ENCODE assay signal across 1 cellular context in the genomic region with DNA sequence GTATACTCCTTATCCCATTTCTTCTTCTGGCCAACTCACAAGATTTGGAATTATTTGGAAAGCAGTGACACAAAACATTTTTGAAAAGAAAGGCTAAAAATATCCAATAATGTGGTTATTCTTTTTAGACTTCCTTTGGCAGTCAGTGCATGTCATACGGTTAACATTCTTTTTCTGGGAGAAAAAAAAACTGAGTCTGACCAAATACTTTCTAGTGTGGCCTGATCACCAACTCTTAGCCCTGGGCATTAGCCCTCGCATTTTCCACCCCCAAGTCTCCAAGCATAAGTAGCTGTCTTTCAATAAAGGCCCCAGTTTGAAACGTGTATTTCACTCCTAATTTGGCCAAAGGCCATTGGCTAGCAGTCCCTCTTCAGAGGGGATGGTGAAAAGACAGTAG.
TF ChIP-seq lines count a peak whose summit lies in the region.

No MANE protein-coding gene starts in this region.

TF ChIP-seq in GM12878, 131 proteins besides CTCF, POLR2A, EP300 and RAD21 (continued from another document):
- TF ChIP-seq, protein P1, sequence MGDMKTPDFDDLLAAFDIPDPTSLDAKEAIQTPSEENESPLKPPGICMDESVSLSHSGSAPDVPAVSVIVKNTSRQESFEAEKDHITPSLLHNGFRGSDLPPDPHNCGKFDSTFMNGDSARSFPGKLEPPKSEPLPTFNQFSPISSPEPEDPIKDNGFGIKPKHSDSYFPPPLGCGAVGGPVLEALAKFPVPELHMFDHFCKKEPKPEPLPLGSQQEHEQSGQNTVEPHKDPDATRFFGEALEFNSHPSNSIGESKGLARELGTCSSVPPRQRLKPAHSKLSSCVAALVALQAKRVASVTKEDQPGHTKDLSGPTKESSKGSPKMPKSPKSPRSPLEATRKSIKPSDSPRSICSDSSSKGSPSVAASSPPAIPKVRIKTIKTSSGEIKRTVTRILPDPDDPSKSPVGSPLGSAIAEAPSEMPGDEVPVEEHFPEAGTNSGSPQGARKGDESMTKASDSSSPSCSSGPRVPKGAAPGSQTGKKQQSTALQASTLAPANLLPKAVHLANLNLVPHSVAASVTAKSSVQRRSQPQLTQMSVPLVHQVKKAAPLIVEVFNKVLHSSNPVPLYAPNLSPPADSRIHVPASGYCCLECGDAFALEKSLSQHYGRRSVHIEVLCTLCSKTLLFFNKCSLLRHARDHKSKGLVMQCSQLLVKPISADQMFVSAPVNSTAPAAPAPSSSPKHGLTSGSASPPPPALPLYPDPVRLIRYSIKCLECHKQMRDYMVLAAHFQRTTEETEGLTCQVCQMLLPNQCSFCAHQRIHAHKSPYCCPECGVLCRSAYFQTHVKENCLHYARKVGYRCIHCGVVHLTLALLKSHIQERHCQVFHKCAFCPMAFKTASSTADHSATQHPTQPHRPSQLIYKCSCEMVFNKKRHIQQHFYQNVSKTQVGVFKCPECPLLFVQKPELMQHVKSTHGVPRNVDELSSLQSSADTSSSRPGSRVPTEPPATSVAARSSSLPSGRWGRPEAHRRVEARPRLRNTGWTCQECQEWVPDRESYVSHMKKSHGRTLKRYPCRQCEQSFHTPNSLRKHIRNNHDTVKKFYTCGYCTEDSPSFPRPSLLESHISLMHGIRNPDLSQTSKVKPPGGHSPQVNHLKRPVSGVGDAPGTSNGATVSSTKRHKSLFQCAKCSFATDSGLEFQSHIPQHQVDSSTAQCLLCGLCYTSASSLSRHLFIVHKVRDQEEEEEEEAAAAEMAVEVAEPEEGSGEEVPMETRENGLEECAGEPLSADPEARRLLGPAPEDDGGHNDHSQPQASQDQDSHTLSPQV (IDR thresholded peaks at IDR 0.05): no peak
- TF ChIP-seq MYC (IDR thresholded peaks at IDR 0.05; ENCODE audit: insufficient read depth, insufficient read length, insufficient replicate concordance, low read length, severe bottlenecking): no peak
- TF ChIP-seq MTA2 (IDR thresholded peaks at IDR 0.05; ENCODE audit: low read depth): no peak
- TF ChIP-seq SREBF1 (IDR thresholded peaks at IDR 0.05; ENCODE audit: low read length): no peak
- no peak for TF ChIP-seq NR2C1 (IDR thresholded peaks at IDR 0.05)
- TF ChIP-seq, protein P2, sequence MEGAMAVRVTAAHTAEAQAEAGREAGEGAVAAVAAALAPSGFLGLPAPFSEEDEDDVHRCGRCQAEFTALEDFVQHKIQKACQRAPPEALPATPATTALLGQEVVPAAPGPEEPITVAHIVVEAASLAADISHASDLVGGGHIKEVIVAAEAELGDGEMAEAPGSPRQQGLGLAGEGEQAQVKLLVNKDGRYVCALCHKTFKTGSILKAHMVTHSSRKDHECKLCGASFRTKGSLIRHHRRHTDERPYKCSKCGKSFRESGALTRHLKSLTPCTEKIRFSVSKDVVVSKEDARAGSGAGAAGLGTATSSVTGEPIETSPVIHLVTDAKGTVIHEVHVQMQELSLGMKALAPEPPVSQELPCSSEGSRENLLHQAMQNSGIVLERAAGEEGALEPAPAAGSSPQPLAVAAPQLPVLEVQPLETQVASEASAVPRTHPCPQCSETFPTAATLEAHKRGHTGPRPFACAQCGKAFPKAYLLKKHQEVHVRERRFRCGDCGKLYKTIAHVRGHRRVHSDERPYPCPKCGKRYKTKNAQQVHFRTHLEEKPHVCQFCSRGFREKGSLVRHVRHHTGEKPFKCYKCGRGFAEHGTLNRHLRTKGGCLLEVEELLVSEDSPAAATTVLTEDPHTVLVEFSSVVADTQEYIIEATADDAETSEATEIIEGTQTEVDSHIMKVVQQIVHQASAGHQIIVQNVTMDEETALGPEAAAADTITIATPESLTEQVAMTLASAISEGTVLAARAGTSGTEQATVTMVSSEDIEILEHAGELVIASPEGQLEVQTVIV (IDR thresholded peaks at IDR 0.05; ENCODE audit: borderline replicate concordance, partially characterized antibody): no peak
- TF ChIP-seq RB1 (IDR thresholded peaks at IDR 0.05; ENCODE audit: borderline replicate concordance): no peak
- TF ChIP-seq, protein P3, sequence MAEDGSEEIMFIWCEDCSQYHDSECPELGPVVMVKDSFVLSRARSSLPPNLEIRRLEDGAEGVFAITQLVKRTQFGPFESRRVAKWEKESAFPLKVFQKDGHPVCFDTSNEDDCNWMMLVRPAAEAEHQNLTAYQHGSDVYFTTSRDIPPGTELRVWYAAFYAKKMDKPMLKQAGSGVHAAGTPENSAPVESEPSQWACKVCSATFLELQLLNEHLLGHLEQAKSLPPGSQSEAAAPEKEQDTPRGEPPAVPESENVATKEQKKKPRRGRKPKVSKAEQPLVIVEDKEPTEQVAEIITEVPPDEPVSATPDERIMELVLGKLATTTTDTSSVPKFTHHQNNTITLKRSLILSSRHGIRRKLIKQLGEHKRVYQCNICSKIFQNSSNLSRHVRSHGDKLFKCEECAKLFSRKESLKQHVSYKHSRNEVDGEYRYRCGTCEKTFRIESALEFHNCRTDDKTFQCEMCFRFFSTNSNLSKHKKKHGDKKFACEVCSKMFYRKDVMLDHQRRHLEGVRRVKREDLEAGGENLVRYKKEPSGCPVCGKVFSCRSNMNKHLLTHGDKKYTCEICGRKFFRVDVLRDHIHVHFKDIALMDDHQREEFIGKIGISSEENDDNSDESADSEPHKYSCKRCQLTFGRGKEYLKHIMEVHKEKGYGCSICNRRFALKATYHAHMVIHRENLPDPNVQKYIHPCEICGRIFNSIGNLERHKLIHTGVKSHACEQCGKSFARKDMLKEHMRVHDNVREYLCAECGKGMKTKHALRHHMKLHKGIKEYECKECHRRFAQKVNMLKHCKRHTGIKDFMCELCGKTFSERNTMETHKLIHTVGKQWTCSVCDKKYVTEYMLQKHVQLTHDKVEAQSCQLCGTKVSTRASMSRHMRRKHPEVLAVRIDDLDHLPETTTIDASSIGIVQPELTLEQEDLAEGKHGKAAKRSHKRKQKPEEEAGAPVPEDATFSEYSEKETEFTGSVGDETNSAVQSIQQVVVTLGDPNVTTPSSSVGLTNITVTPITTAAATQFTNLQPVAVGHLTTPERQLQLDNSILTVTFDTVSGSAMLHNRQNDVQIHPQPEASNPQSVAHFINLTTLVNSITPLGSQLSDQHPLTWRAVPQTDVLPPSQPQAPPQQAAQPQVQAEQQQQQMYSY (CRISPR knock-in tag; IDR thresholded peaks at IDR 0.05): no peak
